In the genomic region with DNA sequence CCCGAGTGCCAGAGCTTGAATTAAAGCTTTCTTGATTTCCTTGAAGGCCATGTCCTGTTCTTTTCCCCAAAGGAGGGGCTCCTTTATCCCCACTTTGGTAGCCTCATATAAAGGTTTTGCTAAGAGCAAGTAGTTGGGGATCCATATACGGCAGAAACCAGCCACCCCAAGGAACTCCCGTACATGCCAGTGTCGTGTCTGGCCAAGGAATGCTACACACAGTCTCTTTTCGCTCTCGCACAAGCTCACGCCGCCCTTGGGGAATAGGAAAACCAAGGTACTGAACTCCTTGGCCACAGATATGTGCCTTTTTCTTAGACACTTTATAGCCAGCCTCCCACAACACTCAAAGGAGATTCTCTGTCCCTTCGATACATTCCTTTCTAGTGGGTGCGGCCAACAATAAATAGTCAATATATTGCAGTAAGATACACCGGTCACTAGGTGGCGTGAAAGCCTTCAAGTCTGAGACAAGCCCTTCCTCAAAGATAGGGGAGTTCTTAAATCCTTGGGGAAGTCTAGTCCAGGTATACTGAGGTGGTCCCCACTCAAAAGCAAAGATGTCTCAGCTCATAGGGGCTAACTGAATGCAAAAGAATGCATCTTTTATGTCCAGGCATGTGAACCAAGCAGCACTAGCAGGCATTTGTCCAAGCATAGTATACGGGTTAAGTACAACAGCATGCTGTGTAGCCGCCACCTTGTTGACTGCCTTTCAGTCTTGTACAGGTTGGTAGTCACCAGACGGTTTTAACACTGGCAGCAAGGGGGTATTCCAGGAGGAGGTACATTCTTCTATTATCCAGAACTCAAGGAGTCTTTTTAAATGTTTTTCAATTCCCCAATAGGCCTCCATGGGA, we compare ENCODE assay signal across 8 cellular contexts. TPM values are rescaled to one million over a fixed set of nuclear protein-coding genes. Genes with fewer than 3 reads are reported as not detected.
DNase-seq lines count a peak whose midpoint lies in the region; ATAC-seq, FAIRE-seq and TF ChIP-seq lines count a peak whose summit lies in the region.

No MANE protein-coding gene starts in this region.

- DNase-seq in AG20443 (ENCODE audit: low spot score) (peak; percentile 43), GM10266 (ENCODE audit: extremely low spot score) (peak; percentile 20), KBM-7 (peak; percentile 62), RCC 7860 (ENCODE audit: low spot score) (peak; percentile 45), choroid plexus epithelial cell (ENCODE audit: low read depth) (peak; percentile 75), lung (ENCODE audit: low spot score) (peak; percentile 32), upper lobe of right lung (no peak), H54 (ENCODE audit: insufficient read length, low spot score) (no peak)

- TF ChIP-seq POLR2A in H54 (IDR thresholded peaks at IDR 0.05; ENCODE audit: low read depth, low read length) = no peak

- H3K4me1 ChIP-seq in lung (ENCODE audit: control insufficient read depth in 2 of 2, insufficient read depth in 2 of 2, low read length in 2 of 2) = no peaks in the 10 kb centered on the region
- no peaks in the 10 kb centered on the region for H3K4me1 ChIP-seq in upper lobe of right lung

- H3K27ac ChIP-seq in lung (ENCODE audit: low read depth in 1 of 2, low read length in 1 of 2) (no peak overlapping the region), upper lobe of right lung (no peak overlapping the region)

- H3K27me3 ChIP-seq in lung (ENCODE audit: control insufficient read depth, insufficient read depth) (no peaks in the 10 kb centered on the region), upper lobe of right lung (no peaks in the 10 kb centered on the region)

- H3K9me3 ChIP-seq in lung (ENCODE audit: control insufficient read depth in 2 of 2, insufficient read depth in 1 of 2, low read length in 1 of 2) (peaks cover 0 to 3% of the 10 kb centered on the region in 2 donors), upper lobe of right lung (no peaks in the 10 kb centered on the region)

- in situ Hi-C loops in KBM-7 (cut with MboI; ENCODE audit: low pct_unique_long_range_greater_than_20kb, low sequenced_read_pairs) = no loop called here

- FAIRE-seq in RCC 7860 (lab: Jason Lieb, UNC) (peak; percentile 75), H54 (lab: Jason Lieb, UNC) (no peak)

- TF ChIP-seq CTCF in GM10266 (IDR thresholded peaks at IDR 0.05; ENCODE audit: control insufficient read depth, insufficient read depth, low read depth, missing control alignments) (peak; percentile 57), choroid plexus epithelial cell (conservative IDR thresholded peaks at IDR 0.05; ENCODE audit: low read depth, low read length) (peak; percentile 67), lung (IDR thresholded peaks at IDR 0.05; ENCODE audit: control extremely low read depth, extremely low read depth) (peak; percentile 49), upper lobe of right lung (IDR thresholded peaks at IDR 0.05) (peak; percentile 60)

- intact Hi-C loops in upper lobe of right lung (cut with DNase I) = no loop called here

- H3K4me3 ChIP-seq in choroid plexus epithelial cell (ENCODE audit: low read depth, low read length) = no peak overlapping the region
- no peak overlapping the region for H3K4me3 ChIP-seq in lung
- H3K4me3 ChIP-seq in upper lobe of right lung = no peak overlapping the region

- peak; percentile 70 for ATAC-seq in lung (ENCODE audit: insufficient read depth, low FRiP score)
- ATAC-seq in upper lobe of right lung = peak; percentile 90

- H3K36me3 ChIP-seq in lung (ENCODE audit: control insufficient read depth in 2 of 2, insufficient read depth in 2 of 2, low read length in 2 of 2) = no peaks in the 10 kb centered on the region
- no peaks in the 10 kb centered on the region for H3K36me3 ChIP-seq in upper lobe of right lung

- 42 to 56% methylated on average over 15 of the region's 15 CpGs for WGBS in lung, 2 donors

RNA-seq across cellular contexts. Expression of a gene that starts 57.8 kb away (rescaled TPM):
- total RNA-seq in lung = 1 to 10 TPM in 1 of 2 donors, under 1 TPM in 1; 0.58 to 1.5 TPM
- polyA plus RNA-seq in lung = 1 to 10 TPM; 4.3 to 9.0 TPM
- total RNA-seq in upper lobe of right lung = 1.2 TPM

Comparison
In these comparisons a context has a peak if more than half of its experiments do, and no peak if none do; other contexts are left out.
1. DNase-seq: peak in AG20443 (single experiment), GM10266 (single experiment), KBM-7 (single experiment), RCC 7860 (single experiment), choroid plexus epithelial cell (single experiment) and lung (single experiment); none in upper lobe of right lung (single experiment) and H54 (single experiment).
2. Peak in every context shown above with its lines, with median percentiles within 50 percentile points of each other: CTCF ChIP-seq.